In the genomic region with DNA sequence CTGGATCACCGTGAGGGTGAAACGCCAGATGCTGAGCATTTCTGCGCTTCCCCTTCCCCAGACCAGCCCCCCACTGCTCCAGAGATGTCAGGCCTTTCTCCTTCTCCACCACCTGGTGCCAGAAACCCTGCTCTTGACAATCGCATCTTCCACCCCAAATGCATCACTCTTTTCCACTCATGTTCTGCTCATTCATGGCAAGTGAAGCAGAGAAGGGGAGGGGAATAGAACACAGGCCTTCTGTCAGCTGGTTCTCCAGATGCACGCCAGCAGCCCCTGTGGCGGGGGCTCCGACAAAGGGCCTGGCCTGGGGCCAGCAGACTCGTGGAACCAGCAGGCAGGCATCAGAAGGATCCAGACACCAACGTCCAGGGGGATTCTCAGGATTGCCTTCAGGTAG, we compare ENCODE assay signal across 9 cellular contexts.
DNase-seq lines count a peak whose midpoint lies in the region; ATAC-seq and TF ChIP-seq lines count a peak whose summit lies in the region.
"Had no signal": no experiment of that assay in that cellular context is flagged by ENCODE, and none has a peak within 500 bp of the region (broad histone marks: within the 10 kb centered on the region; RNA-seq: fewer than 3 reads in every experiment).

No MANE protein-coding gene starts in this region.

- H3K4me3 Mint-ChIP-seq in stimulated activated naive CD8-positive, alpha-beta T cell treated with anti-CD3 and anti-CD28 coated beads, Interleukin-15, Interleukin-2, amounts not matched to agents 100 ng/mL and 50 ng/mL, for 24 hours: peak overlapping the region; percentile 77

- DNase-seq in stimulated activated naive CD8-positive, alpha-beta T cell treated with anti-CD3 and anti-CD28 coated beads, Interleukin-15, Interleukin-2, amounts not matched to agents 100 U/mL and 50 U/mL, for 24 hours: no peak
- no peak for DNase-seq in lower lobe of right lung
- DNase-seq in activated CD4-positive, alpha-beta T cell treated with anti-CD3 and anti-CD28 coated beads for 48 hours: no peak
- DNase-seq: NCI-H2081 treated with DMSO at 0.1 percent for 48 hours had no signal

- intact Hi-C loops in lower lobe of right lung (cut with DNase I): no loop called here

- H3K9me3 Mint-ChIP-seq in stimulated activated naive CD8-positive, alpha-beta T cell treated with anti-CD3 and anti-CD28 coated beads, Interleukin-15, Interleukin-2, amounts not matched to agents 100 ng/mL and 50 ng/mL, for 24 hours: no peaks in the 10 kb centered on the region

- no peak for ATAC-seq in stimulated activated naive CD8-positive, alpha-beta T cell treated with anti-CD3 and anti-CD28 coated beads, Interleukin-15, Interleukin-2, amounts not matched to agents 100 U/mL and 50 U/mL, for 24 hours
- ATAC-seq in SK-N-SH treated with all-trans-retinoic acid at 6 μM for 48 hours (peak; percentile 42), lower lobe of right lung (no peak), HG03175 (IDR thresholded peaks at IDR 0.05; ENCODE audit: unreplicated experiment) (no peak), HG03469 (IDR thresholded peaks at IDR 0.05; ENCODE audit: unreplicated experiment) (no peak), GM21825 (IDR thresholded peaks at IDR 0.05; ENCODE audit: unreplicated experiment) (no peak)

- peaks cover 47% of the 10 kb centered on the region for H3K4me1 Mint-ChIP-seq in stimulated activated naive CD8-positive, alpha-beta T cell treated with anti-CD3 and anti-CD28 coated beads, Interleukin-15, Interleukin-2, amounts not matched to agents 100 ng/mL and 50 ng/mL, for 24 hours (ENCODE audit: low read depth)

- H3K36me3 ChIP-seq in lower lobe of right lung: no peaks in the 10 kb centered on the region

- H3K4me1 ChIP-seq in lower lobe of right lung: peaks cover 24% of the 10 kb centered on the region

- TF ChIP-seq CTCF in lower lobe of right lung (IDR thresholded peaks at IDR 0.05): no peak

- H3K36me3 Mint-ChIP-seq in stimulated activated naive CD8-positive, alpha-beta T cell treated with anti-CD3 and anti-CD28 coated beads, Interleukin-15, Interleukin-2, amounts not matched to agents 100 ng/mL and 50 ng/mL, for 24 hours (ENCODE audit: low read depth): peaks cover 5% of the 10 kb centered on the region

- no peaks in the 10 kb centered on the region for H3K27me3 Mint-ChIP-seq in stimulated activated naive CD8-positive, alpha-beta T cell treated with anti-CD3 and anti-CD28 coated beads, Interleukin-15, Interleukin-2, amounts not matched to agents 100 ng/mL and 50 ng/mL, for 24 hours

- H3K4me3 ChIP-seq in lower lobe of right lung: no peak overlapping the region

- no peaks in the 10 kb centered on the region for H3K9me3 ChIP-seq in lower lobe of right lung

- H3K27me3 ChIP-seq in lower lobe of right lung (ENCODE audit: low read depth): no peaks in the 10 kb centered on the region

- H3K27ac ChIP-seq in lower lobe of right lung: peak overlapping the region; percentile 9

- H3K27ac Mint-ChIP-seq in stimulated activated naive CD8-positive, alpha-beta T cell treated with anti-CD3 and anti-CD28 coated beads, Interleukin-15, Interleukin-2, amounts not matched to agents 100 ng/mL and 50 ng/mL, for 24 hours: no peak overlapping the region

TF ChIP-seq in SK-N-SH treated with all-trans-retinoic acid at 6 μM for 48 hours, 23 proteins besides CTCF, POLR2A, EP300 and RAD21:
- TF ChIP-seq CSDC2 (CRISPR knock-in tag; IDR thresholded peaks at IDR 0.05) (no peak), TCF4 (CRISPR knock-in tag; IDR thresholded peaks at IDR 0.05; ENCODE audit: borderline replicate concordance) (peak; percentile 37; the same call in 1 of the 2 replicates), ZNF70 (CRISPR knock-in tag; IDR thresholded peaks at IDR 0.05) (peak; percentile 97)
TF ChIP-seq in SK-N-SH treated with all-trans-retinoic acid at 6 μM for 48 hours: peak in this region for 2.
